Comparison of ENCODE assay signal across 11 cellular contexts in the genomic region with DNA sequence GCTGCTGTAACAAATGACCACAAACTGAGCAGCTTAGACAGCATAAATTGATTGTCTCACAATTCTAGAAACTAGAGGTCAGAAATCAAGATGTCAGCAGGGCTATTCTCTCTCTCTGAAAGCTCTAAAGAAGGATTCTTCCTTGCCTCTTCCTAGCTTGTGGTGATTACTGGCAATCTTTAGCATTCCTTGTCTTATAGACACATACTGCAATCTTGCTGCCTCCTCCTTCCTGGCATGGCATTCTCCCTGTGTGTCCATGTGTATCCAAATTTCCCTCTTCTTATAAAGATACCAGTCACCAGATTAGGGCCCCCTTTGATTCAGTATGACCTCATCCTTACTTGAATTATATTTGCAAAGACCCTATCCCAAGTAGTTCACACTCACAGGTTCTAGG. TPM values are rescaled to one million over a fixed set of nuclear protein-coding genes. Genes with fewer than 3 reads are reported as not detected.
DNase-seq lines count a peak whose midpoint lies in the region; ATAC-seq and TF ChIP-seq lines count a peak whose summit lies in the region.
"Had no signal": no experiment of that assay in that cellular context is flagged by ENCODE, and none has a peak within 500 bp of the region (broad histone marks: within the 10 kb centered on the region; RNA-seq: fewer than 3 reads in every experiment).

No MANE protein-coding gene starts in this region.

- no TSS peak for BruUV-seq in Calu3 (replicated peaks; lab: Mats Ljungman, UMichigan)

- peaks cover 31% of the 10 kb centered on the region for H3K4me1 ChIP-seq in HUES64 (ENCODE audit: insufficient read depth, low read length)

- no peak for ATAC-seq in natural killer cell treated with Interleukin-12 subunit alpha and Interleukin-12 subunit beta and Interleukin-15 and Interleukin-18, amount 100 ng/mL, for 72 hours
- no peak for ATAC-seq in HG03521 (IDR thresholded peaks at IDR 0.05; ENCODE audit: unreplicated experiment)
- ATAC-seq: Right ventricle myocardium inferior had no signal

- H3K9me3 ChIP-seq in HUES64 (ENCODE audit: insufficient read depth, low read depth, low read length) (no peaks in the 10 kb centered on the region), MG63 (no peaks in the 10 kb centered on the region)

- DNase-seq in Calu3 (no peak), NCI-H2029 (lab: John Stamatoyannopoulos, UW) (no peak), MG63 (no peak), NCI-H510A (lab: John Stamatoyannopoulos, UW) (no peak)
- no peak for DNase-seq in natural killer cell treated with Interleukin-12 subunit alpha and Interleukin-12 subunit beta and Interleukin-15 and Interleukin-18, amount 100 ng/mL, for 72 hours (ENCODE audit: low spot score)
- DNase-seq: activated CD8-positive, alpha-beta memory T cell treated with anti-CD3 and anti-CD28 coated beads for 24 hours; substantia nigra had no signal

- no peak overlapping the region for H3K27ac ChIP-seq in HUES64 (ENCODE audit: low read depth, low read length)

- H3K4me1 Mint-ChIP-seq in Calu3 (ENCODE audit: low read depth, unreplicated experiment) (peaks cover 10% of the 10 kb centered on the region), brain (peaks cover 70% of the 10 kb centered on the region)
- peaks cover 28 to 48% of the 10 kb centered on the region in 2 donors for H3K4me1 Mint-ChIP-seq in natural killer cell treated with Interleukin-12 subunit alpha and Interleukin-12 subunit beta and Interleukin-15 and Interleukin-18, amount 100 ng/mL, for 72 hours (ENCODE audit: low read depth in 2 of 2)

- CTCF ChIA-PET in Calu3 (lab: Charles Lee): no interaction called here

- peak overlapping the region; percentile 30 for H3K27ac Mint-ChIP-seq in Calu3 (ENCODE audit: unreplicated experiment)
- H3K27ac Mint-ChIP-seq in brain: peak overlapping the region; percentile 94 to 100 (median 98)
- H3K27ac Mint-ChIP-seq in natural killer cell treated with Interleukin-12 subunit alpha and Interleukin-12 subunit beta and Interleukin-15 and Interleukin-18, amount 100 ng/mL, for 72 hours: peak overlapping the region; percentile 1 to 92

- intact Hi-C loops in Calu3 (cut with micrococcal nuclease; ENCODE audit: unreplicated experiment): no loop called here

- H3K36me3 ChIP-seq in HUES64 (ENCODE audit: insufficient read depth, low read length) (peaks cover 26% of the 10 kb centered on the region), MG63 (peaks cover 9% of the 10 kb centered on the region)

- H3K27me3 ChIP-seq in HUES64 (ENCODE audit: insufficient read depth, low read length) (no peaks in the 10 kb centered on the region), MG63 (no peaks in the 10 kb centered on the region)

- no peak overlapping the region for H3K4me3 Mint-ChIP-seq in Calu3 (ENCODE audit: low read depth, unreplicated experiment)
- H3K4me3 Mint-ChIP-seq in brain: peak overlapping the region; percentile 95 to 99 (median 98)
- peak overlapping the region; percentile 100 for H3K4me3 Mint-ChIP-seq in natural killer cell treated with Interleukin-12 subunit alpha and Interleukin-12 subunit beta and Interleukin-15 and Interleukin-18, amount 100 ng/mL, for 72 hours

- 0 out of 2 replicates have a peak overlapping the region, but pooled peaks have one; percentile 31 for H3K4me3 ChIP-seq in HUES64 (ENCODE audit: low read length)
- H3K4me3 ChIP-seq in MG63: no peak overlapping the region

- TF ChIP-seq CTCF in Calu3 (IDR thresholded peaks at IDR 0.05; ENCODE audit: unreplicated experiment) (no peak), brain (conservative IDR thresholded peaks at IDR 0.05) (no peak)

- H3K9me3 Mint-ChIP-seq in Calu3 (ENCODE audit: low read depth, unreplicated experiment) (no peaks in the 10 kb centered on the region), brain (peaks cover 0 to 3% (median 0%) of the 10 kb centered on the region in 5 experiments)
- H3K9me3 Mint-ChIP-seq in natural killer cell treated with Interleukin-12 subunit alpha and Interleukin-12 subunit beta and Interleukin-15 and Interleukin-18, amount 100 ng/mL, for 72 hours: no peaks in the 10 kb centered on the region

- H3K27me3 Mint-ChIP-seq in Calu3 (ENCODE audit: unreplicated experiment): no peaks in the 10 kb centered on the region
- H3K27me3 Mint-ChIP-seq in brain: peaks cover 20% of the 10 kb centered on the region
- H3K27me3 Mint-ChIP-seq in natural killer cell treated with Interleukin-12 subunit alpha and Interleukin-12 subunit beta and Interleukin-15 and Interleukin-18, amount 100 ng/mL, for 72 hours: no peaks in the 10 kb centered on the region

- H3K36me3 Mint-ChIP-seq in Calu3 (ENCODE audit: insufficient read depth, unreplicated experiment) (peaks cover 37% of the 10 kb centered on the region), brain (peaks cover 43% of the 10 kb centered on the region)
- H3K36me3 Mint-ChIP-seq in natural killer cell treated with Interleukin-12 subunit alpha and Interleukin-12 subunit beta and Interleukin-15 and Interleukin-18, amount 100 ng/mL, for 72 hours: peaks cover 15% of the 10 kb centered on the region

- no peak overlapping the region for H3K9ac ChIP-seq in HUES64 (ENCODE audit: low read depth, low read length)

RNA-seq across cellular contexts. Expression of gene ASB3, which starts 2.3 kb away (rescaled TPM):
- total RNA-seq in Calu3 (2022): 14.2 and 15.8 TPM in 2 replicates
- 17.1 TPM for polyA plus RNA-seq in HUES64 (2013, experiment 1 of 2)
- 18.6 TPM for polyA plus RNA-seq in HUES64 (2013, experiment 2 of 2)
- 20.5 TPM for polyA plus RNA-seq in brain (ENCODE audit: insufficient read depth, low read depth, low replicate concordance)
- total RNA-seq in natural killer cell treated with Interleukin-12 subunit alpha and Interleukin-12 subunit beta and Interleukin-15 and Interleukin-18, amount 100 ng/mL, for 72 hours: 10 to 100 TPM; 18.9 to 29.1 TPM
- total RNA-seq in MG63 (2014; rRNA removed; shearing (Covaris generic); ENCODE audit: low replicate concordance): 13.3 and 13.8 TPM in 2 replicates

RNA-seq across cellular contexts. Expression of gene ERLEC1, which starts 2.4 kb away (rescaled TPM):
- 49.0 and 51.9 TPM in 2 replicates for total RNA-seq in Calu3 (2022)
- polyA plus RNA-seq in HUES64 (2013, experiment 1 of 2): 22.0 TPM
- 26.8 TPM for polyA plus RNA-seq in HUES64 (2013, experiment 2 of 2)
- 16.8 TPM for polyA plus RNA-seq in brain (ENCODE audit: insufficient read depth, low read depth, low replicate concordance)
- total RNA-seq in natural killer cell treated with Interleukin-12 subunit alpha and Interleukin-12 subunit beta and Interleukin-15 and Interleukin-18, amount 100 ng/mL, for 72 hours: 10 to 100 TPM; 24.8 to 45.9 TPM
- 12.1 and 13.6 TPM in 2 replicates for total RNA-seq in MG63 (2014; rRNA removed; shearing (Covaris generic); ENCODE audit: low replicate concordance)

RNA-seq across cellular contexts. Expression of gene CHAC2, which starts 16.8 kb away (rescaled TPM):
- 7.4 and 8.8 TPM in 2 replicates for total RNA-seq in Calu3 (2022)
- 14.9 TPM for polyA plus RNA-seq in HUES64 (2013, experiment 1 of 2)
- polyA plus RNA-seq in HUES64 (2013, experiment 2 of 2): 15.7 TPM
- polyA plus RNA-seq in brain (ENCODE audit: insufficient read depth, low read depth, low replicate concordance): 1.4 TPM
- 10 to 100 TPM; 10.6 to 19.3 TPM for total RNA-seq in natural killer cell treated with Interleukin-12 subunit alpha and Interleukin-12 subunit beta and Interleukin-15 and Interleukin-18, amount 100 ng/mL, for 72 hours
- 2.4 and 9.7 TPM in 2 replicates for total RNA-seq in MG63 (2014; rRNA removed; shearing (Covaris generic); ENCODE audit: low replicate concordance)

Comparison
In these comparisons a context has a peak if more than half of its experiments do, and no peak if none do; other contexts are left out.
1. H3K27ac Mint-ChIP-seq: peak in every context shown above with its lines; median percentile 98 in brain; 46 in natural killer cell treated with Interleukin-12 subunit alpha and Interleukin-12 subunit beta and Interleukin-15 and Interleukin-18, amount 100 ng/mL, for 72 hours; 30 in Calu3.